ENCODE assay signal across 10 cellular contexts in genomic region chr9:136858844-136859757, GRCh38. TPM values are rescaled to one million over a fixed set of nuclear protein-coding genes. Genes with fewer than 3 reads are reported as not detected.
DNase-seq lines count a peak whose midpoint lies in the region; TF ChIP-seq lines count a peak whose summit lies in the region.
"Had no signal": no experiment of that assay in that cellular context is flagged by ENCODE, and none has a peak within 500 bp of the region (broad histone marks: within the 10 kb centered on the region; RNA-seq: fewer than 3 reads in every experiment).

No MANE protein-coding gene starts in this region.

- in situ Hi-C loops in ACHN (cut with HindIII; ENCODE audit: low pct_ligation_motif_present, low pct_unique_long_range_greater_than_20kb, low sequenced_read_pairs), result no loop called here

- H3K9me3 Mint-ChIP-seq in immature natural killer cell, result no peaks in the 10 kb centered on the region

- H4K91ac ChIP-seq in mesenchymal stem cell (ENCODE audit: low read length), result peak overlapping the region; percentile 61

- H3K27ac Mint-ChIP-seq in immature natural killer cell, result no peak overlapping the region

- no peak for TF ChIP-seq CTCF in colonic mucosa (IDR thresholded peaks at IDR 0.05)

- no peak overlapping the region for H3K4me3 Mint-ChIP-seq in immature natural killer cell

- no peak overlapping the region for H3K4me2 ChIP-seq in mesenchymal stem cell (ENCODE audit: low read length, poor library complexity, severe bottlenecking)

- no peak overlapping the region for H2BK5ac ChIP-seq in mesenchymal stem cell (ENCODE audit: low read depth, low read length, poor library complexity, severe bottlenecking)

- no peak overlapping the region for H3K4ac ChIP-seq in mesenchymal stem cell (ENCODE audit: low read depth in 1 of 2, low read length in 2 of 2)

- no peak overlapping the region for H2BK12ac ChIP-seq in mesenchymal stem cell (ENCODE audit: low read length in 2 of 2)

- no peak overlapping the region for H2AFZ ChIP-seq in mesenchymal stem cell (ENCODE audit: low read depth, low read length)

- DNase-seq in ACHN (peak; percentile 24), M059J (ENCODE audit: low read depth) (peak; percentile 83), colonic mucosa (peak; percentile 94), mesenchymal stem cell (no peak), immature natural killer cell (no peak), GM19238 (ENCODE audit: insufficient read length, low spot score) (no peak), NCI-H187 (lab: John Stamatoyannopoulos, UW) (no peak), NK-92 (lab: John Stamatoyannopoulos, UW; ENCODE audit: unreplicated experiment) (no peak)
- DNase-seq: MM.1S had no signal

- H3K36me3 ChIP-seq in colonic mucosa (peaks cover 15% of the 10 kb centered on the region), mesenchymal stem cell (ENCODE audit: control insufficient read depth in 1 of 2, insufficient read depth in 2 of 2, low read depth in 1 of 2, low read length in 2 of 2) (peaks cover 38 to 83% of the 10 kb centered on the region in 2 experiments)

- intact Hi-C loops in colonic mucosa (cut with DNase I), result no loop called here

- H3K4me1 ChIP-seq in colonic mucosa, result peaks cover 34% of the 10 kb centered on the region
- peaks cover 53% of the 10 kb centered on the region for H3K4me1 ChIP-seq in mesenchymal stem cell (ENCODE audit: control insufficient read depth, insufficient read depth, low read depth, low read length)

- H3K79me1 ChIP-seq in mesenchymal stem cell (replicated peaks; ENCODE audit: low read length, poor library complexity, severe bottlenecking), result peaks cover 35% of the 10 kb centered on the region

- no peak overlapping the region for H2BK15ac ChIP-seq in mesenchymal stem cell (ENCODE audit: low read depth, poor library complexity, severe bottlenecking)

- no peaks in the 10 kb centered on the region for H3K9me3 ChIP-seq in colonic mucosa
- no peaks in the 10 kb centered on the region for H3K9me3 ChIP-seq in mesenchymal stem cell (ENCODE audit: control insufficient read depth, low read length)

- peaks cover 0 to 10% (median 8%) of the 10 kb centered on the region in 3 donors for H3K27me3 Mint-ChIP-seq in immature natural killer cell (ENCODE audit: low read depth in 3 of 3)

- no peak overlapping the region for H3K14ac ChIP-seq in mesenchymal stem cell (ENCODE audit: low read length in 2 of 2)

- no peak overlapping the region for H3K23ac ChIP-seq in mesenchymal stem cell (ENCODE audit: low read length in 2 of 2)

- peak overlapping the region; percentile 97 for H3K27ac ChIP-seq in colonic mucosa
- no peak overlapping the region for H3K27ac ChIP-seq in mesenchymal stem cell (ENCODE audit: low read length, poor library complexity, severe bottlenecking)

- H3K4me1 Mint-ChIP-seq in immature natural killer cell, result peaks cover 10% of the 10 kb centered on the region in 2 donors

- H4K8ac ChIP-seq in mesenchymal stem cell (ENCODE audit: low read length), result no peak overlapping the region

- peak overlapping the region; percentile 73 to 88 for H3K9ac ChIP-seq in colonic mucosa (ENCODE audit: low read depth in 2 of 2, low read length in 2 of 2)
- no peak overlapping the region for H3K9ac ChIP-seq in mesenchymal stem cell (ENCODE audit: low read length)

- H3K18ac ChIP-seq in mesenchymal stem cell (ENCODE audit: low read depth in 1 of 2, low read length in 2 of 2), result no peak overlapping the region

- H2AK5ac ChIP-seq in mesenchymal stem cell (ENCODE audit: low read length, severe bottlenecking), result no peak overlapping the region

- peaks cover 3 to 4% (median 3%) of the 10 kb centered on the region in 3 donors for H3K36me3 Mint-ChIP-seq in immature natural killer cell

- WGBS in mesenchymal stem cell, result 93% methylated on average over 16 of the region's 20 CpGs

- no peak overlapping the region for H3K4me3 ChIP-seq in colonic mucosa
- H3K4me3 ChIP-seq in mesenchymal stem cell (ENCODE audit: insufficient read depth in 1 of 2, low read depth in 1 of 2, low read length in 2 of 2), result no peak overlapping the region
- H3K4me3 ChIP-seq: lung had no signal

- H3K27me3 ChIP-seq in colonic mucosa (no peaks in the 10 kb centered on the region), mesenchymal stem cell (ENCODE audit: control insufficient read depth in 1 of 2, insufficient read depth in 1 of 2, low read length in 2 of 2) (no peaks in the 10 kb centered on the region)

- no peak overlapping the region for H2BK120ac ChIP-seq in mesenchymal stem cell (ENCODE audit: low read depth, low read length)

RNA-seq across cellular contexts. Expression of gene MAMDC4, which starts 7.0 kb away (rescaled TPM):
- 0.44 TPM in 1 of 2 replicates, not detected in the other for total RNA-seq in M059J (2014; rRNA removed; shearing (Covaris generic))
- 10 to 100 TPM; 11.0 to 61.7 TPM for total RNA-seq in colonic mucosa
- 1.6 TPM for polyA plus RNA-seq in mesenchymal stem cell (2013, experiment 1 of 2)
- 2.1 TPM for polyA plus RNA-seq in mesenchymal stem cell (2013, experiment 2 of 2)
- under 1 TPM in 1 of 3 donors, not detected in 2; 0.19 TPM for polyA plus RNA-seq in immature natural killer cell

RNA-seq across cellular contexts. Expression of gene EDF1, which starts 7.0 kb away (rescaled TPM):
- 567 and 587 TPM in 2 replicates for total RNA-seq in M059J (2014; rRNA removed; shearing (Covaris generic))
- 100 to 1,000 TPM; 442 to 494 TPM for total RNA-seq in colonic mucosa
- polyA plus RNA-seq in mesenchymal stem cell (2013, experiment 1 of 2), result 391 TPM
- 389 TPM for polyA plus RNA-seq in mesenchymal stem cell (2013, experiment 2 of 2)
- polyA plus RNA-seq in immature natural killer cell, result 100 to 1,000 TPM; 309 to 463 (median 411) TPM

RNA-seq across cellular contexts. Expression of gene PHPT1, which starts 9.9 kb away (rescaled TPM):
- total RNA-seq in M059J (2014; rRNA removed; shearing (Covaris generic)), result 81.2 and 95.3 TPM in 2 replicates
- total RNA-seq in colonic mucosa, result 100 to 1,000 TPM; 137 to 176 TPM
- 179 TPM for polyA plus RNA-seq in mesenchymal stem cell (2013, experiment 1 of 2)
- 179 TPM for polyA plus RNA-seq in mesenchymal stem cell (2013, experiment 2 of 2)
- polyA plus RNA-seq in immature natural killer cell, result 100 to 1,000 TPM; 127 to 212 (median 166) TPM

RNA-seq across cellular contexts. Expression of gene AJM1, which starts 16.8 kb away (rescaled TPM):
- 0.15 and 1.1 TPM in 2 replicates for total RNA-seq in M059J (2014; rRNA removed; shearing (Covaris generic))
- 10 to 100 TPM; 11.5 to 17.1 TPM for total RNA-seq in colonic mucosa
- 2.3 TPM for polyA plus RNA-seq in mesenchymal stem cell (2013, experiment 1 of 2)
- polyA plus RNA-seq in mesenchymal stem cell (2013, experiment 2 of 2), result 2.4 TPM
- polyA plus RNA-seq in immature natural killer cell, result under 1 TPM; 0.09 to 1.00 (median 0.82) TPM

RNA-seq across cellular contexts. Expression of gene TRAF2, which starts 27.2 kb away (rescaled TPM):
- total RNA-seq in M059J (2014; rRNA removed; shearing (Covaris generic)), result 13.6 and 26.8 TPM in 2 replicates
- 10 to 100 TPM; 22.4 to 50.6 TPM for total RNA-seq in colonic mucosa
- 5.3 TPM for polyA plus RNA-seq in mesenchymal stem cell (2013, experiment 1 of 2)
- 4.8 TPM for polyA plus RNA-seq in mesenchymal stem cell (2013, experiment 2 of 2)
- 10 to 100 TPM in 2 of 3 donors, 1 to 10 TPM in 1; 7.6 to 32.7 (median 11.0) TPM for polyA plus RNA-seq in immature natural killer cell

Comparison
In these comparisons a context has a peak if more than half of its experiments do, and no peak if none do; other contexts are left out.
1. DNase-seq: peak in ACHN (single experiment), M059J (single experiment) and colonic mucosa (single experiment); none in mesenchymal stem cell (single experiment), immature natural killer cell (0 of 3), GM19238 (single experiment), NCI-H187 (0 of 2) and NK-92 (single experiment).